ENCODE assay signal across 2 cellular contexts in the genomic region with DNA sequence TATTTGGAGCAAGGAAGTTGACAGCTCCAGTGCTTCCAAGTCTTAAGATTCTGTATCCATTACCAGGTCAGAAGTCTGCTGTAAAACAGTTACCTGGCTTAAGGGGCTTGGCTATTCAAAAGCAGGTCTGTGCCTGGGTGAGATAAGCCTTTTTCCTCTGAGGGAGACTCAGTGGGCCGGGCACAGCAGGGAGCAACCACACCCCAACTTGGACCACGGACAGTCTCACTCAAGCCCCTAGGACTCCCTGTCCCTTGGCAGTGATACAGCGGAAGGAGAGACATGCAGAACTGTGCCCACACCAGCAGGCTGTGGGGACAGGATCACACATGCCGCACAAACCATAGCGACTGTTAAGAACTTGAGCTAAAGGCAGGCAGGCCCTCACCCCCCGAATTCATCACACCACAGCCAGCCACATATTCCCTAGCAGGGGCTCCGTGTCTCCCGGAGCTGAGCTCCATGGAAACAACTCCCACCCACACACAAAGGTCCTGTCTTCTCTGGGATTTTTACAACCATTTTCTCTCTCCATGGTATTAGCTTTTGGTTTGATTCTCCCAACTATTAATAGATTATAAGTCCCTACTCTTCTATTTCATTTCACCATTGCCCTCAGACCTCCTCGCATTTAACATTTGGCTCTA.
TF ChIP-seq lines count a peak whose summit lies in the region.

No MANE protein-coding gene starts in this region.

TF ChIP-seq in HEK293, 187 proteins besides CTCF, POLR2A, EP300 and RAD21:
- TF ChIP-seq ZBTB21 (tag by site-specific recombination; IDR thresholded peaks at IDR 0.05) (no peak), ZIC2 (tag by site-specific recombination; IDR thresholded peaks at IDR 0.05) (0 out of 2 replicates have a peak, but pooled peaks have one; percentile 28), ZNF292 (tag by site-specific recombination; IDR thresholded peaks at IDR 0.05; ENCODE audit: borderline replicate concordance, low read depth) (no peak)

TF ChIP-seq in H1, 55 proteins besides CTCF, POLR2A, EP300 and RAD21:
- TF ChIP-seq BRCA1 (IDR thresholded peaks at IDR 0.05; ENCODE audit: low read depth, low read length) (no peak), POLR2AphosphoS5 (IDR thresholded peaks at IDR 0.05; ENCODE audit: low read depth, low read length) (peak; percentile 46; the same call in 1 of the 2 replicates)
TF ChIP-seq in H1: peak in this region for 1.
